ENCODE assay signal across 21 cellular contexts in the genomic region with DNA sequence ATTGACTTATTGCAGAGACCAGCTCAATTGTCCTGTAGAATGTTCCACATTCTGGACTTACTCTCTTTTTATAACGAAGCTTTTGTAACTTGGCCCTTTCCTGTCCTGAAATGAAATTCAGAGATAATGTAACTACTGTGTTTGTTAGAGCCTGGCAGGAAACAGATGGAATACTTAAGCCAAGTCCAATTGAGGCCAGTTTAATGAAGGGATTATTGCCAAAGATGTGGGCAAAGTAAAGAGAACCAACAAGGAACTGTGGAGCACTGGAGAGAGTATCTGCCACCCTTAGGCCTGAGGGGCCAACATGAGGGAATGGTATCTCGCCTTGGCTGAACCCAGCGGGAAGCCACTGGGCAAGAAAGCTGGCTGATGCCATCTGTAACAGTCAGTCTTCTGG. TPM values are rescaled to one million over a fixed set of nuclear protein-coding genes. Genes with fewer than 3 reads are reported as not detected.
DNase-seq lines count a peak whose midpoint lies in the region; TF ChIP-seq lines count a peak whose summit lies in the region.
"Had no signal": no experiment of that assay in that cellular context is flagged by ENCODE, and none has a peak within 500 bp of the region (broad histone marks: within the 10 kb centered on the region; RNA-seq: fewer than 3 reads in every experiment).

No MANE protein-coding gene starts in this region.

- peak overlapping the region; percentile 82 for H3K27ac ChIP-seq in VCaP
- H3K27ac ChIP-seq in tibial nerve, result peak overlapping the region; percentile 5 to 80 (median 48)
- H3K27ac ChIP-seq in SJCRH30, result no peak overlapping the region
- H3K27ac ChIP-seq: 22Rv1, adrenal gland had no signal

- H3K36me3 ChIP-seq in tibial nerve (no peaks in the 10 kb centered on the region), SJCRH30 (no peaks in the 10 kb centered on the region)
- H3K36me3 ChIP-seq: adrenal gland, MG63, transverse colon had no signal

- H3K27me3 ChIP-seq in tibial nerve (no peaks in the 10 kb centered on the region), SJCRH30 (no peaks in the 10 kb centered on the region)
- H3K27me3 ChIP-seq: adrenal gland, MG63, transverse colon had no signal

- H3K4me1 ChIP-seq in tibial nerve (peaks cover 0 to 20% (median 5%) of the 10 kb centered on the region in 4 donors), SJCRH30 (no peaks in the 10 kb centered on the region)
- H3K4me1 ChIP-seq: adrenal gland, transverse colon had no signal

- no peaks in the 10 kb centered on the region for H3K9me3 ChIP-seq in tibial nerve
- 0 out of 2 replicates have a peak, but pooled peaks cover 4% of the 10 kb centered on the region for H3K9me3 ChIP-seq in SJCRH30 (replicated peaks)
- H3K9me3 ChIP-seq: adrenal gland, MG63, transverse colon had no signal

- H3K4me3 ChIP-seq in tibial nerve (no peak overlapping the region), SJCRH30 (no peak overlapping the region)
- H3K4me3 ChIP-seq: adrenal gland, MG63, transverse colon had no signal

- DNase-seq in NCI-H82 (lab: John Stamatoyannopoulos, UW) (peak; percentile 50), NCI-H82 treated with DMSO at 0.1 percent for 48 hours (lab: John Stamatoyannopoulos, UW; ENCODE audit: unreplicated experiment) (no peak), globus pallidus (ENCODE audit: low spot score) (peak; percentile 7), tibial nerve (ENCODE audit: low spot score in 2 of 2) (no peak), SJCRH30 (no peak), DMS53 (lab: John Stamatoyannopoulos, UW) (no peak), kidney tubule cell (ENCODE audit: low spot score) (no peak)
- DNase-seq: activated CD4-positive, alpha-beta T cell treated with anti-CD3 and anti-CD28 coated beads, Interleukin-2, amount 50 U/mL, for 1 hour; activated CD8-positive, alpha-beta memory T cell treated with anti-CD3 and anti-CD28 coated beads, Interleukin-2, amount 10 ng/mL, durations not matched to agents 7 days and 5 days; activated naive CD4-positive, alpha-beta T cell treated with Interleukin-2 at 50 U/mL for 16 hours; activated T-cell treated with anti-CD3 and anti-CD28 coated beads, Interleukin-2, amount 50 U/mL, for 72 hours; adrenal gland; CD4-positive, alpha-beta memory T cell; DMS79 treated with DMSO at 0.1 percent for 48 hours; effector memory CD8-positive, alpha-beta T cell; MG63; RPMI8226; stimulated activated naive CD8-positive, alpha-beta T cell treated with anti-CD3 and anti-CD28 coated beads, Interleukin-15, amount 100 ng/mL, for 72 hours; transverse colon had no signal

- TF ChIP-seq CTCF in VCaP (conservative IDR thresholded peaks at IDR 0.05), result no peak
- TF ChIP-seq CTCF in tibial nerve (IDR thresholded peaks at IDR 0.05), result no peak

- no peak for TF ChIP-seq POLR2A in tibial nerve (IDR thresholded peaks at IDR 0.05)

- TF ChIP-seq EP300 in tibial nerve (IDR thresholded peaks at IDR 0.05), result peak in 1 of 2 donors; percentile 15

- WGBS in tibial nerve, 2 donors, result 44 to 47% methylated on average over 3 of the region's 3 CpGs

RNA-seq across cellular contexts. Expression of a gene that starts 32.9 kb away (rescaled TPM):
- 10 to 100 TPM in 3 of 4 donors, 1 to 10 TPM in 1; 6.0 to 24.3 (median 18.1) TPM for total RNA-seq in tibial nerve
- 52.9 and 56.6 TPM in 2 replicates for total RNA-seq in SJCRH30 (2014; rRNA removed; shearing (Covaris generic))

RNA-seq across cellular contexts. Expression of a gene that starts 52.7 kb away (rescaled TPM):
- 100 to 1,000 TPM; 210 to 281 (median 227) TPM for total RNA-seq in tibial nerve
- 254 and 279 TPM in 2 replicates for total RNA-seq in SJCRH30 (2014; rRNA removed; shearing (Covaris generic))

Comparison
In these comparisons a context has a peak if more than half of its experiments do, and no peak if none do; other contexts are left out.
1. DNase-seq: peak in NCI-H82 (single experiment) and globus pallidus (single experiment); none in NCI-H82 treated with DMSO at 0.1 percent for 48 hours (single experiment), tibial nerve (0 of 2), SJCRH30 (0 of 2), DMS53 (single experiment) and kidney tubule cell (single experiment).